In the genomic region with DNA sequence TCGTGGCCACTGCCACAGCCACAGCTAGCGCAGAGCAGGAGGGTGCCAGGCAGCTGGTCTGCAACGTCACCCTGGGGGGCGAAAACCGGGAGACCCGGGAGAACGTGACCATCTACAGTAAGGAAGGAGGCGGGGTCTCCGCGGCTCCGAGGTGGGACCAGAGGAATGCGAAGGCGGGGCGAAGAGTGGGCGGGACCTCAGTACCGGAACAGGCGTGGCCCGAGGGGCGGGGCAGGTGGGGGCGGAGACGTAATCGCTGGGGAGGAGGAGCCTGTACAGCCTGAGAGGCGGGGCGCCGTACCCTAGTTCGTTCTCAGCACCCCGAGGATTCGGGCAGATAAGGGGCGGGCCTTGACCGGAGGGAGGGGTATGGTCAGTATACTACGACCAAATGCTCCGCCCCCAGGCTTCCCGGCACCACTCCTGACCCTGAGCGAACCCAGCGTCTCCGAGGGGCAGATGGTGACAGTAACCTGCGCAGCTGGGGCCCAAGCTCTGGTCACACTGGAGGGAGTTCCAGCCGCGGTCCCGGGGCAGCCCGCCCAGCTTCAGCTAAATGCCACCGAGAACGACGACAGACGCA, we compare ENCODE assay signal across 8 cellular contexts. TPM values are rescaled to one million over a fixed set of nuclear protein-coding genes. Genes with fewer than 3 reads are reported as not detected.
DNase-seq lines count a peak whose midpoint lies in the region; ATAC-seq and TF ChIP-seq lines count a peak whose summit lies in the region.

No MANE protein-coding gene starts in this region.

- no peak overlapping the region for H2BK120ac ChIP-seq in mesenchymal stem cell (ENCODE audit: low read depth, low read length)

- H3K9ac ChIP-seq in mesenchymal stem cell (ENCODE audit: low read length) = no peak overlapping the region

- WGBS in ectodermal cell, 2 experiments = 2 to 3% methylated on average over 45 of the region's 45 CpGs
- WGBS in mesenchymal stem cell = 1% methylated on average over 41 of the region's 45 CpGs

- POLR2A ChIA-PET in BJ (lab: Charles Lee) = interaction anchor here (0.6 kb wide), 1 partner anchor 13 kb away, joined by 3 read pairs; no protein-coding TSS in a partner anchor

- no peak overlapping the region for H4K91ac ChIP-seq in mesenchymal stem cell (ENCODE audit: low read length)

- H2BK15ac ChIP-seq in mesenchymal stem cell (ENCODE audit: low read depth, poor library complexity, severe bottlenecking) = peak overlapping the region; percentile 52

- H3K27ac ChIP-seq in ectodermal cell (ENCODE audit: insufficient read depth, low read depth, low read length, poor library complexity, severe bottlenecking) (no peak overlapping the region), mesenchymal stem cell (ENCODE audit: low read length, poor library complexity, severe bottlenecking) (no peak overlapping the region)

- DNase-seq in BJ (ENCODE audit: low read depth) (no peak), NCI-H146 (lab: John Stamatoyannopoulos, UW) (peak; percentile 85), mesenchymal stem cell (peak; percentile 76), DMS 273 (lab: John Stamatoyannopoulos, UW; ENCODE audit: unreplicated experiment) (no peak)
- peak; percentile 40 to 48 for DNase-seq in activated CD4-positive, alpha-beta T cell treated with anti-CD3 and anti-CD28 coated beads, Interleukin-2, amount 50 U/mL, for 24 hours (ENCODE audit: low read depth in 1 of 2, low spot score in 1 of 2)
- DNase-seq in stimulated activated CD8-positive, alpha-beta memory T cell treated with anti-CD3 and anti-CD28 coated beads, Interleukin-2, amount 100 ng/mL, for 1 hour (ENCODE audit: low read depth in 2 of 2) = peak; percentile 47 to 61

- no peak overlapping the region for H2AFZ ChIP-seq in mesenchymal stem cell (ENCODE audit: low read depth, low read length)

- no peak overlapping the region for H3K4ac ChIP-seq in mesenchymal stem cell (ENCODE audit: low read depth in 1 of 2, low read length in 2 of 2)

- no peaks in the 10 kb centered on the region for H3K9me3 ChIP-seq in ectodermal cell (ENCODE audit: control insufficient read depth, low read length)
- peaks cover 9% of the 10 kb centered on the region for H3K9me3 ChIP-seq in mesenchymal stem cell (ENCODE audit: control insufficient read depth, low read length)

- H3K4me1 ChIP-seq in ectodermal cell (ENCODE audit: control insufficient read depth, insufficient read depth, low read length) (peaks cover 24% of the 10 kb centered on the region), mesenchymal stem cell (ENCODE audit: control insufficient read depth, insufficient read depth, low read depth, low read length) (peaks cover 65% of the 10 kb centered on the region)

- H2BK12ac ChIP-seq in mesenchymal stem cell (ENCODE audit: low read length in 2 of 2) = no peak overlapping the region

- peak overlapping the region in 1 of 2 experiments; percentile 24 for H3K18ac ChIP-seq in mesenchymal stem cell (ENCODE audit: low read depth in 1 of 2, low read length in 2 of 2)

- no peak overlapping the region for H2AK5ac ChIP-seq in mesenchymal stem cell (ENCODE audit: low read length, severe bottlenecking)

- H3K4me2 ChIP-seq in mesenchymal stem cell (ENCODE audit: low read length, poor library complexity, severe bottlenecking) = peak overlapping the region; percentile 78

- H3K4me3 ChIP-seq in BJ (ENCODE audit: low read depth, low read length) (peak overlapping the region; percentile 55), ectodermal cell (ENCODE audit: insufficient read depth, low read depth, low read length) (peak overlapping the region; percentile 28), mesenchymal stem cell (ENCODE audit: insufficient read depth in 1 of 2, low read depth in 1 of 2, low read length in 2 of 2) (no peak overlapping the region)

- H3K79me1 ChIP-seq in mesenchymal stem cell (replicated peaks; ENCODE audit: low read length, poor library complexity, severe bottlenecking) = no peaks in the 10 kb centered on the region

- H2BK5ac ChIP-seq in mesenchymal stem cell (ENCODE audit: low read depth, low read length, poor library complexity, severe bottlenecking) = no peak overlapping the region

- H3K36me3 ChIP-seq in BJ (ENCODE audit: control insufficient read depth, insufficient read depth, low read length) (peaks cover 1% of the 10 kb centered on the region), ectodermal cell (ENCODE audit: control insufficient read depth, insufficient read depth, low read length) (no peaks in the 10 kb centered on the region), mesenchymal stem cell (ENCODE audit: control insufficient read depth in 1 of 2, insufficient read depth in 2 of 2, low read depth in 1 of 2, low read length in 2 of 2) (peaks cover 0 to 3% of the 10 kb centered on the region in 2 experiments)

- peak; percentile 34 for ATAC-seq in GM21717 (IDR thresholded peaks at IDR 0.05; ENCODE audit: unreplicated experiment)

- no peak overlapping the region for H3K14ac ChIP-seq in mesenchymal stem cell (ENCODE audit: low read length in 2 of 2)

- no peak for TF ChIP-seq CTCF in BJ (IDR thresholded peaks at IDR 0.05; ENCODE audit: insufficient read depth, low read depth, low read length)

- peak overlapping the region; percentile 39 for H4K8ac ChIP-seq in mesenchymal stem cell (ENCODE audit: low read length)

- H3K23ac ChIP-seq in mesenchymal stem cell (ENCODE audit: low read length in 2 of 2) = no peak overlapping the region

- peaks cover 10% of the 10 kb centered on the region for H3K27me3 ChIP-seq in BJ (ENCODE audit: control insufficient read depth, insufficient read depth, low read length)
- H3K27me3 ChIP-seq in ectodermal cell (ENCODE audit: control insufficient read depth, insufficient read depth, low read length, poor library complexity, severe bottlenecking) = peaks cover 100% of the 10 kb centered on the region
- peaks cover 93 to 94% of the 10 kb centered on the region in 2 experiments for H3K27me3 ChIP-seq in mesenchymal stem cell (ENCODE audit: control insufficient read depth in 1 of 2, insufficient read depth in 1 of 2, low read length in 2 of 2)

- CTCF ChIA-PET in BJ (lab: Yijun Ruan, JAX) = interaction anchor here (0.9 to 6.6 kb wide), 3 partner anchors 22 to 99 kb away, joined by 4 to 45 read pairs (median 5); a partner anchor contains a TSS

RNA-seq across cellular contexts. Expression of a gene that starts 2.5 kb away (rescaled TPM):
- polyA plus RNA-seq in BJ (2011; rRNA removed) = 6.7 and 9.2 TPM in 2 replicates
- polyA minus RNA-seq in BJ (2011; rRNA and poly(A)+ RNA removed) = 1.8 and 1.9 TPM in 2 replicates
- 1.8 TPM for polyA plus RNA-seq in ectodermal cell (2013, experiment 1 of 4)
- polyA plus RNA-seq in ectodermal cell (2013, experiment 2 of 4) = 2.0 TPM
- 1.1 TPM for polyA plus RNA-seq in ectodermal cell (2013, experiment 3 of 4)
- 1.9 TPM for polyA plus RNA-seq in ectodermal cell (2013, experiment 4 of 4)
- polyA plus RNA-seq in mesenchymal stem cell (2013, experiment 1 of 2) = 0.73 TPM
- polyA plus RNA-seq in mesenchymal stem cell (2013, experiment 2 of 2) = 0.86 TPM

RNA-seq across cellular contexts. Expression of a gene that starts 5.5 kb away (rescaled TPM):
- 1.1 and 1.5 TPM in 2 replicates for polyA plus RNA-seq in BJ (2011; rRNA removed)
- polyA minus RNA-seq in BJ (2011; rRNA and poly(A)+ RNA removed) = 0.24 and 0.46 TPM in 2 replicates
- polyA plus RNA-seq in ectodermal cell (2013, experiment 1 of 4) = 0.35 TPM
- polyA plus RNA-seq in ectodermal cell (2013, experiment 2 of 4) = 1.1 TPM
- 0.32 TPM for polyA plus RNA-seq in ectodermal cell (2013, experiment 3 of 4)
- polyA plus RNA-seq in ectodermal cell (2013, experiment 4 of 4) = 0.53 TPM
- polyA plus RNA-seq in mesenchymal stem cell (2013, experiment 1 of 2) = 1.4 TPM
- polyA plus RNA-seq in mesenchymal stem cell (2013, experiment 2 of 2) = 1.0 TPM

RNA-seq across cellular contexts. Expression of a gene that starts 17.3 kb away (rescaled TPM):
- polyA plus RNA-seq in BJ (2011; rRNA removed) = 1.2 TPM in 2 replicates
- polyA minus RNA-seq in BJ (2011; rRNA and poly(A)+ RNA removed) = 1.1 TPM in 1 of 2 replicates, not detected in the other
- 7.7 TPM for polyA plus RNA-seq in ectodermal cell (2013, experiment 1 of 4)
- 7.6 TPM for polyA plus RNA-seq in ectodermal cell (2013, experiment 2 of 4)
- polyA plus RNA-seq in ectodermal cell (2013, experiment 3 of 4) = 6.1 TPM
- 6.4 TPM for polyA plus RNA-seq in ectodermal cell (2013, experiment 4 of 4)
- 1.0 TPM for polyA plus RNA-seq in mesenchymal stem cell (2013, experiment 1 of 2)
- polyA plus RNA-seq in mesenchymal stem cell (2013, experiment 2 of 2) = 1.2 TPM

RNA-seq across cellular contexts. Expression of a gene that starts 21.4 kb away (rescaled TPM):
- polyA plus RNA-seq in BJ (2011; rRNA removed) = 42.5 and 55.9 TPM in 2 replicates
- 31.9 and 34.6 TPM in 2 replicates for polyA minus RNA-seq in BJ (2011; rRNA and poly(A)+ RNA removed)
- polyA plus RNA-seq in ectodermal cell (2013, experiment 1 of 4) = 1.9 TPM
- 1.8 TPM for polyA plus RNA-seq in ectodermal cell (2013, experiment 2 of 4)
- 1.3 TPM for polyA plus RNA-seq in ectodermal cell (2013, experiment 3 of 4)
- 2.1 TPM for polyA plus RNA-seq in ectodermal cell (2013, experiment 4 of 4)
- polyA plus RNA-seq in mesenchymal stem cell (2013, experiment 1 of 2) = 73.0 TPM
- 70.2 TPM for polyA plus RNA-seq in mesenchymal stem cell (2013, experiment 2 of 2)

RNA-seq across cellular contexts. Expression of a gene that starts 23.5 kb away (rescaled TPM):
- polyA plus RNA-seq in BJ (2011; rRNA removed) = 25.6 and 40.1 TPM in 2 replicates
- polyA minus RNA-seq in BJ (2011; rRNA and poly(A)+ RNA removed) = 12.8 and 20.1 TPM in 2 replicates
- 23.5 TPM for polyA plus RNA-seq in ectodermal cell (2013, experiment 1 of 4)
- 22.4 TPM for polyA plus RNA-seq in ectodermal cell (2013, experiment 2 of 4)
- 20.5 TPM for polyA plus RNA-seq in ectodermal cell (2013, experiment 3 of 4)
- 25.6 TPM for polyA plus RNA-seq in ectodermal cell (2013, experiment 4 of 4)
- polyA plus RNA-seq in mesenchymal stem cell (2013, experiment 1 of 2) = 21.8 TPM
- 22.8 TPM for polyA plus RNA-seq in mesenchymal stem cell (2013, experiment 2 of 2)

Comparison
In these comparisons a context has a peak if more than half of its experiments do, and no peak if none do; other contexts are left out.
1. DNase-seq: peak in NCI-H146 (single experiment), activated CD4-positive, alpha-beta T cell treated with anti-CD3 and anti-CD28 coated beads, Interleukin-2, amount 50 U/mL, for 24 hours (2 of 2), mesenchymal stem cell (single experiment) and stimulated activated CD8-positive, alpha-beta memory T cell treated with anti-CD3 and anti-CD28 coated beads, Interleukin-2, amount 100 ng/mL, for 1 hour (2 of 2); none in BJ (single experiment) and DMS 273 (single experiment).
2. H3K4me3 ChIP-seq: peak in BJ (single experiment) and ectodermal cell (single experiment); none in mesenchymal stem cell (0 of 2).